15 cellular contexts compared by ENCODE assay signal in genomic region chr2:230711224-230711623, GRCh38. TPM values are rescaled to one million over a fixed set of nuclear protein-coding genes. Genes with fewer than 3 reads are reported as not detected.
A peak's percentile ranks its signal among the peaks of the same experiment; 100 is the strongest.
DNase-seq lines count a peak whose midpoint lies in the region; ATAC-seq and TF ChIP-seq lines count a peak whose summit lies in the region.
"Had no signal": no experiment of that assay in that cellular context is flagged by ENCODE, and none has a peak within 500 bp of the region (broad histone marks: within the 10 kb centered on the region; RNA-seq: fewer than 3 reads in every experiment).

No MANE protein-coding gene starts in this region.

- peaks cover 12 to 35% (median 23%) of the 10 kb centered on the region in 4 donors for H3K4me1 Mint-ChIP-seq in CD4-positive, CD25-positive, alpha-beta regulatory T cell
- H3K4me1 Mint-ChIP-seq in activated CD4-positive, alpha-beta memory T cell treated with anti-CD3 and anti-CD28 coated beads, Interleukin-2, amount 10 ng/mL, durations not matched to agents 7 days and 5 days = peaks cover 33% of the 10 kb centered on the region
- peaks cover 31 to 36% of the 10 kb centered on the region in 2 donors for H3K4me1 Mint-ChIP-seq in natural killer cell

- H3K9ac ChIP-seq in PC-3 (ENCODE audit: low read length) = no peak overlapping the region

- no peaks in the 10 kb centered on the region for H3K36me3 Mint-ChIP-seq in CD4-positive, CD25-positive, alpha-beta regulatory T cell
- H3K36me3 Mint-ChIP-seq in activated CD4-positive, alpha-beta memory T cell treated with anti-CD3 and anti-CD28 coated beads, Interleukin-2, amount 10 ng/mL, durations not matched to agents 7 days and 5 days (ENCODE audit: low read depth) = peaks cover 27% of the 10 kb centered on the region
- H3K36me3 Mint-ChIP-seq in natural killer cell = no peaks in the 10 kb centered on the region

- no peaks in the 10 kb centered on the region for H3K9me3 ChIP-seq in CD4-positive, CD25-positive, alpha-beta regulatory T cell (ENCODE audit: control insufficient read depth in 2 of 2, low read length in 2 of 2)
- no peaks in the 10 kb centered on the region for H3K9me3 ChIP-seq in PC-3 (ENCODE audit: low read length)
- H3K9me3 ChIP-seq: pancreas had no signal

- H3K27me3 Mint-ChIP-seq in CD4-positive, CD25-positive, alpha-beta regulatory T cell = peaks cover 6% of the 10 kb centered on the region
- no peaks in the 10 kb centered on the region for H3K27me3 Mint-ChIP-seq in activated CD4-positive, alpha-beta memory T cell treated with anti-CD3 and anti-CD28 coated beads, Interleukin-2, amount 10 ng/mL, durations not matched to agents 7 days and 5 days
- H3K27me3 Mint-ChIP-seq in natural killer cell (ENCODE audit: low read depth in 2 of 2) = no peaks in the 10 kb centered on the region
- H3K27me3 Mint-ChIP-seq: activated naive CD8-positive, alpha-beta T cell treated with anti-CD3 and anti-CD28 coated beads, Interleukin-2, amount 10 ng/mL, durations not matched to agents 7 days and 5 days had no signal

- H3K4me1 ChIP-seq in CD4-positive, CD25-positive, alpha-beta regulatory T cell (ENCODE audit: control insufficient read depth, insufficient read depth, low read length, poor library complexity, severe bottlenecking) = peaks cover 32% of the 10 kb centered on the region
- H3K4me1 ChIP-seq in PC-3 (ENCODE audit: insufficient read depth, low read length) = peaks cover 28% of the 10 kb centered on the region

- no peak for DNase-seq in CD4-positive, CD25-positive, alpha-beta regulatory T cell
- DNase-seq in KBM-7 (peak; percentile 80), natural killer cell (no peak), PC-3 (no peak), superior temporal gyrus (ENCODE audit: extremely low spot score) (no peak)
- no peak for DNase-seq in activated CD4-positive, alpha-beta memory T cell treated with anti-CD3 and anti-CD28 coated beads, Interleukin-2, amount 10 ng/mL, durations not matched to agents 7 days and 5 days
- DNase-seq: activated naive CD8-positive, alpha-beta T cell treated with anti-CD3 and anti-CD28 coated beads, Interleukin-2, amount 10 ng/mL, durations not matched to agents 7 days and 5 days; cortex of kidney; foreskin melanocyte; left cardiac atrium; NCI-H187; pancreas; stimulated activated CD4-positive, alpha-beta T cell treated with anti-CD3 and anti-CD28 coated beads, Interleukin-4, amount 100 ng/mL, for 1 hour had no signal

- no peaks in the 10 kb centered on the region for H3K36me3 ChIP-seq in CD4-positive, CD25-positive, alpha-beta regulatory T cell (ENCODE audit: control insufficient read depth, insufficient read depth, low read length)
- H3K36me3 ChIP-seq in PC-3 (ENCODE audit: low read depth, low read length) = peaks cover 5% of the 10 kb centered on the region; the same call in 1 of the 2 replicates
- H3K36me3 ChIP-seq: pancreas had no signal

- peak overlapping the region in 3 of 4 donors; percentile 65 to 96 (median 85) for H3K4me3 Mint-ChIP-seq in CD4-positive, CD25-positive, alpha-beta regulatory T cell
- peak overlapping the region; percentile 39 for H3K4me3 Mint-ChIP-seq in activated CD4-positive, alpha-beta memory T cell treated with anti-CD3 and anti-CD28 coated beads, Interleukin-2, amount 10 ng/mL, durations not matched to agents 7 days and 5 days
- H3K4me3 Mint-ChIP-seq in natural killer cell = peak overlapping the region; percentile 36

- H3F3A ChIP-seq in PC-3 (ENCODE audit: low read length, unreplicated experiment) = peaks cover 4% of the 10 kb centered on the region

- no TSS peak for BruUV-seq in PC-3 (replicated peaks; lab: Mats Ljungman, UMichigan)

- no peaks in the 10 kb centered on the region for H3K9me2 ChIP-seq in PC-3 (replicated peaks; ENCODE audit: low read length)

- in situ Hi-C loops in KBM-7 (cut with MboI; ENCODE audit: low pct_unique_long_range_greater_than_20kb, low sequenced_read_pairs) = no loop called here

- no peak overlapping the region for H3K4me2 ChIP-seq in PC-3 (ENCODE audit: low read length)

- intact Hi-C loops in natural killer cell (cut with micrococcal nuclease) (no loop called here), PC-3 (cut with micrococcal nuclease) (loop anchor here (5.0 to 10.0 kb wide), 2 partner anchors 46 to 296 kb away; partner anchors contain the start of gene SP100)

- H3K4me3 ChIP-seq in CD4-positive, CD25-positive, alpha-beta regulatory T cell (ENCODE audit: low read depth, low read length) = no peak overlapping the region
- no peak overlapping the region for H3K4me3 ChIP-seq in PC-3 (ENCODE audit: low read length)
- H3K4me3 ChIP-seq: pancreas had no signal

- no peak for ATAC-seq in CD4-positive, CD25-positive, alpha-beta regulatory T cell (ENCODE audit: low read depth in 2 of 2)
- ATAC-seq in natural killer cell (no peak), GM18517 (IDR thresholded peaks at IDR 0.05; ENCODE audit: unreplicated experiment) (no peak), GM19455 (IDR thresholded peaks at IDR 0.05; ENCODE audit: unreplicated experiment) (no peak), PC-3 (no peak)
- ATAC-seq: left cardiac atrium, pancreas had no signal

- POLR2A ChIA-PET in activated CD4-positive, alpha-beta memory T cell treated with anti-CD3 and anti-CD28 coated beads, Interleukin-2, amount 10 ng/mL, durations not matched to agents 7 days and 5 days (lab: Charles Lee) = interaction anchor here (1.6 to 4.1 kb wide), 2 partner anchors 16 to 52 kb away, joined by 7 to 146 read pairs; no protein-coding TSS in a partner anchor
- POLR2A ChIA-PET in PC-3 (lab: Charles Lee; ENCODE audit: unreplicated experiment) = no interaction called here

- peak overlapping the region in 1 of 3 donors; percentile 18 for H3K27ac Mint-ChIP-seq in CD4-positive, CD25-positive, alpha-beta regulatory T cell
- H3K27ac Mint-ChIP-seq in activated CD4-positive, alpha-beta memory T cell treated with anti-CD3 and anti-CD28 coated beads, Interleukin-2, amount 10 ng/mL, durations not matched to agents 7 days and 5 days = peak overlapping the region; percentile 24
- H3K27ac Mint-ChIP-seq in natural killer cell = peak overlapping the region in 1 of 2 donors; percentile 52
- H3K27ac Mint-ChIP-seq: activated naive CD8-positive, alpha-beta T cell treated with anti-CD3 and anti-CD28 coated beads, Interleukin-2, amount 10 ng/mL, durations not matched to agents 7 days and 5 days had no signal

- peaks cover 34% of the 10 kb centered on the region for H3K79me2 ChIP-seq in PC-3 (ENCODE audit: low read length)

- H3K27me3 ChIP-seq in CD4-positive, CD25-positive, alpha-beta regulatory T cell (ENCODE audit: control insufficient read depth, insufficient read depth, low read length) = no peaks in the 10 kb centered on the region
- no peaks in the 10 kb centered on the region for H3K27me3 ChIP-seq in PC-3 (ENCODE audit: low read length)
- H3K27me3 ChIP-seq: pancreas had no signal

- TF ChIP-seq CTCF in natural killer cell (IDR thresholded peaks at IDR 0.05) (no peak), PC-3 (conservative IDR thresholded peaks at IDR 0.05; ENCODE audit: low read depth, low read length) (no peak)

- CTCF ChIA-PET in activated CD4-positive, alpha-beta memory T cell treated with anti-CD3 and anti-CD28 coated beads, Interleukin-2, amount 10 ng/mL, durations not matched to agents 7 days and 5 days (lab: Charles Lee) = interaction anchor here (0.6 to 6.0 kb wide), 4 partner anchors 33 to 930 kb away, joined by 3 to 44 read pairs (median 6); no protein-coding TSS in a partner anchor
- CTCF ChIA-PET in PC-3 (lab: Charles Lee) = interaction anchor here (0.8 kb wide), 1 partner anchor 87 kb away, joined by 3 read pairs; no protein-coding TSS in a partner anchor

- H3K27ac ChIP-seq in CD4-positive, CD25-positive, alpha-beta regulatory T cell (ENCODE audit: insufficient read depth, low read length, poor library complexity, severe bottlenecking) = no peak overlapping the region
- H3K27ac ChIP-seq in PC-3 (ENCODE audit: low read length) = no peak overlapping the region

- H3K9me3 Mint-ChIP-seq in CD4-positive, CD25-positive, alpha-beta regulatory T cell = no peaks in the 10 kb centered on the region
- no peaks in the 10 kb centered on the region for H3K9me3 Mint-ChIP-seq in activated CD4-positive, alpha-beta memory T cell treated with anti-CD3 and anti-CD28 coated beads, Interleukin-2, amount 10 ng/mL, durations not matched to agents 7 days and 5 days
- H3K9me3 Mint-ChIP-seq in natural killer cell = no peaks in the 10 kb centered on the region

- H4K20me1 ChIP-seq in PC-3 (ENCODE audit: low read length) = peaks cover 25% of the 10 kb centered on the region

- H2AFZ ChIP-seq in PC-3 (ENCODE audit: low read length) = no peak overlapping the region

RNA-seq across cellular contexts. Expression of gene CAB39, which starts 1.4 kb away (rescaled TPM):
- total RNA-seq in CD4-positive, CD25-positive, alpha-beta regulatory T cell = 114 TPM
- polyA plus RNA-seq in CD4-positive, CD25-positive, alpha-beta regulatory T cell = 10 to 100 TPM; 64.3 to 88.4 (median 78.3) TPM
- 100 to 1,000 TPM; 156 to 161 TPM for total RNA-seq in activated CD4-positive, alpha-beta memory T cell treated with anti-CD3 and anti-CD28 coated beads, Interleukin-2, amount 10 ng/mL, durations not matched to agents 7 days and 5 days
- total RNA-seq in natural killer cell (10 to 100 TPM; 75.4 to 96.5 (median 90.5) TPM), PC-3 (2014; rRNA removed) (52.5 and 59.6 TPM in 2 replicates)
